16 cellular contexts compared by ENCODE assay signal in the genomic region with DNA sequence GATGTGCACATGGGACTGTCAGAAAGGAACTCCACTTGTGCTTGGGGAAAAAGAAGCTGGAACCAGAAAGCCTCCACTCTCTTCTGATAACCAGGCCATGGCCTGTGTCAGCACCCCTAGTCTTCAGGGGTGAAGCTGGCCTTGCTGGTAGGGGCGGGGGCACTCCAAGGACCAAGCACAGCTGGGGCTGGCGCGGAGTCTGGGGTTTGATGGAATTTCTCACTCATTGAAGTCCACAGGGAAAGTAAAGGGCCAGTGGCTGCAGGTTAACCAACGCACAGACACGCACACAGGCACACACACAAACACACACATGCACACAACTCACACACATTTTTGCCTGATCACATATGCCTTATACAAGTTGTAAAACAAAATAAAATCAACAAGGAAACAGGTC.
"Had no signal": no experiment of that assay in that cellular context is flagged by ENCODE, and none has a peak within 500 bp of the region (broad histone marks: within the 10 kb centered on the region; RNA-seq: fewer than 3 reads in every experiment).

No MANE protein-coding gene starts in this region.

- H3K27me3 ChIP-seq: sigmoid colon had no signal

- H3K4me1 ChIP-seq: psoas muscle had no signal

- H3K27ac ChIP-seq: breast epithelium, psoas muscle had no signal

- DNase-seq: activated B cell treated with CpG ODN at 0.5 μM for 24 hours; activated effector memory CD4-positive, alpha-beta T cell treated with Interleukin-2 at 50 U/mL for 16 hours; activated T-cell treated with anti-CD3 and anti-CD28 coated beads, Interleukin-2, amount 50 U/mL, for 1 hour; foreskin melanocyte; heart right ventricle; kidney; left ventricle myocardium inferior; occipital lobe; sigmoid colon; SK-N-SH; stimulated activated CD4-positive, alpha-beta T cell treated with anti-CD3 and anti-CD28 coated beads, Interleukin-12 subunit alpha, Interleukin-12 subunit beta, amount 100 ng/mL, for 4 hours; stimulated activated naive CD4-positive, alpha-beta T cell treated with Interleukin-2 at 50 U/mL for 16 hours; T-helper 1 cell had no signal

- H3K9me3 Mint-ChIP-seq: activated B cell treated with CpG ODN at 0.5 μM for 24 hours; activated naive CD4-positive, alpha-beta T cell treated with anti-CD3 and anti-CD28 coated beads, Interleukin-2, amount 50 U/mL, for 24 hours had no signal

- H3K4me1 Mint-ChIP-seq: activated B cell treated with CpG ODN at 0.5 μM for 24 hours; activated naive CD4-positive, alpha-beta T cell treated with anti-CD3 and anti-CD28 coated beads, Interleukin-2, amount 50 U/mL, for 24 hours had no signal

- H3K36me3 Mint-ChIP-seq: activated naive CD4-positive, alpha-beta T cell treated with anti-CD3 and anti-CD28 coated beads, Interleukin-2, amount 50 U/mL, for 24 hours had no signal

- H3K36me3 ChIP-seq: breast epithelium, heart right ventricle, left ventricle myocardium inferior, sigmoid colon had no signal

- H3K27ac Mint-ChIP-seq: activated B cell treated with CpG ODN at 0.5 μM for 24 hours; activated naive CD4-positive, alpha-beta T cell treated with anti-CD3 and anti-CD28 coated beads, Interleukin-2, amount 50 U/mL, for 24 hours had no signal

- ATAC-seq: heart right ventricle, psoas muscle had no signal

- H3K4me3 Mint-ChIP-seq: activated B cell treated with CpG ODN at 0.5 μM for 24 hours; activated naive CD4-positive, alpha-beta T cell treated with anti-CD3 and anti-CD28 coated beads, Interleukin-2, amount 50 U/mL, for 24 hours had no signal

- H3K9me3 ChIP-seq: breast epithelium, heart right ventricle, left ventricle myocardium inferior, psoas muscle, sigmoid colon, SK-N-SH had no signal

- H3K4me3 ChIP-seq: breast epithelium, psoas muscle, sigmoid colon had no signal
